Comparison of ENCODE assay signal across 1 cellular context in the genomic region with DNA sequence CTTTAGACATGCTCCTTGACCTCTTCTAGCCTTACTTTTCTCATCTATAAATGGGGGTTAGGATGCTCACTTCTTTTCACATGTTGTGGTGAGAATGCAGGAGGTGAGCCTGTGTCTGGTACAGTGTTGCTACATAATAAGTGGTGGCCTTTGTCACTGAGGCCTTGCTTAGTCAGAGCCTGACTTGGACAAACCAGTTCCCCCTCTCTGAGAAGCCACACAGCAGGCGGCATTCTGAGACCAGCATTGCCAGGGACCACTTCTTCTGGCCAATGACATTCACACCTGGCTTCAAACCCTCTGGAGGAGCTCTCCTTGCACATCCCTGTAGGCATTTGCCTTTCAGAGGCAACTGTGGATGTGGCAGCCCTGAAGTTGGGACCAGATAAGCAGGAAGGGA.
TF ChIP-seq lines count a peak whose summit lies in the region.

No MANE protein-coding gene starts in this region.

TF ChIP-seq in GM23338, 12 proteins besides CTCF, POLR2A, EP300 and RAD21 (continued from another document):
- TF ChIP-seq ZNF462 (CRISPR knock-in tag; IDR thresholded peaks at IDR 0.05) (no peak), REST (IDR thresholded peaks at IDR 0.05; ENCODE audit: unreplicated experiment) (no peak), ZNF114 (CRISPR knock-in tag; IDR thresholded peaks at IDR 0.05) (no peak), STAT1 (IDR thresholded peaks at IDR 0.05; ENCODE audit: unreplicated experiment) (no peak), EZH2phosphoT487 (IDR thresholded peaks at IDR 0.05; ENCODE audit: unreplicated experiment) (no peak)
- TF ChIP-seq, protein P1, sequence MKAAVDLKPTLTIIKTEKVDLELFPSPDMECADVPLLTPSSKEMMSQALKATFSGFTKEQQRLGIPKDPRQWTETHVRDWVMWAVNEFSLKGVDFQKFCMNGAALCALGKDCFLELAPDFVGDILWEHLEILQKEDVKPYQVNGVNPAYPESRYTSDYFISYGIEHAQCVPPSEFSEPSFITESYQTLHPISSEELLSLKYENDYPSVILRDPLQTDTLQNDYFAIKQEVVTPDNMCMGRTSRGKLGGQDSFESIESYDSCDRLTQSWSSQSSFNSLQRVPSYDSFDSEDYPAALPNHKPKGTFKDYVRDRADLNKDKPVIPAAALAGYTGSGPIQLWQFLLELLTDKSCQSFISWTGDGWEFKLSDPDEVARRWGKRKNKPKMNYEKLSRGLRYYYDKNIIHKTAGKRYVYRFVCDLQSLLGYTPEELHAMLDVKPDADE (IDR thresholded peaks at IDR 0.05) = no peak
